8 cellular contexts compared by ENCODE assay signal in the genomic region with DNA sequence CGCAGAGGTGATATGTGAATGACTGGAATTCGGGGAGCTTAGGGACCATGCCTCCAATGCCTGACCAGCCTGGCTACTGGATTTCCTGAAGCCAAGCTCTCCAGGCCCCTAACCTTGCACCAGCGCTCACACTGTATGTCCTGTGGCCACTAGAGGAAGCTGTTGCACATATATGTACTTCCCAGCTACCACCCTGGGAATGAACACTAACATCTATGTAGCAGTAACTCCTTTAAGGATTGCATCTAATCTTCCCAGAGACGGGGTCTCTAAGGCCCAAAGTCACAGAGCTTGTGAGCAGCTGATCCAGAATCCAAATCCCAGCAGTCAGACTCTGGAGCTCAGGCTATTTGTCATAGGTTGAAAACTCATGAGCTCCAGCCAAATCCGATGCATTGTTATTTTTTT. TPM values are rescaled to one million over a fixed set of nuclear protein-coding genes. Genes with fewer than 3 reads are reported as not detected.
A peak's percentile ranks its signal among the peaks of the same experiment; 100 is the strongest.
DNase-seq lines count a peak whose midpoint lies in the region; ATAC-seq and TF ChIP-seq lines count a peak whose summit lies in the region.

No MANE protein-coding gene starts in this region.

- DNase-seq in DMS114 treated with DMSO at 0.1 percent for 48 hours (lab: John Stamatoyannopoulos, UW; ENCODE audit: unreplicated experiment), result peak; percentile 21
- DNase-seq in HT-29 (ENCODE audit: low spot score), result peak; percentile 77
- peak; percentile 68 for DNase-seq in dermis blood vessel endothelial cell
- peak; percentile 41 for DNase-seq in mucosa of gallbladder (ENCODE audit: low spot score)
- DNase-seq in activated naive CD4-positive, alpha-beta T cell treated with anti-CD3 and anti-CD28 coated beads, Interleukin-2, amount 50 U/mL, for 16 hours, result no peak

- ATAC-seq in HG02852 (IDR thresholded peaks at IDR 0.05; ENCODE audit: unreplicated experiment) (no peak), GM18519 (IDR thresholded peaks at IDR 0.05; ENCODE audit: low FRiP score, unreplicated experiment) (no peak)

- H3K4me1 ChIP-seq in OCI-LY1 (ENCODE audit: insufficient read depth, low read length, severe bottlenecking), result no peaks in the 10 kb centered on the region

- H3K36me3 ChIP-seq in OCI-LY1 (ENCODE audit: insufficient read depth, low read length), result no peaks in the 10 kb centered on the region

- no peaks in the 10 kb centered on the region for H3K9me3 ChIP-seq in OCI-LY1 (ENCODE audit: low read length)

- no peak overlapping the region for H3K9ac ChIP-seq in OCI-LY1 (ENCODE audit: low read length)

- no peak overlapping the region for H3K4me2 ChIP-seq in OCI-LY1 (ENCODE audit: low read length)

- no peaks in the 10 kb centered on the region; the same call in 1 of the 2 replicates for H3K27me3 ChIP-seq in OCI-LY1 (ENCODE audit: insufficient read depth, low read length)

- H3K79me2 ChIP-seq in OCI-LY1 (ENCODE audit: insufficient read depth, low read length), result no peaks in the 10 kb centered on the region

- H3F3A ChIP-seq in OCI-LY1 (ENCODE audit: insufficient read depth, low read length), result no peaks in the 10 kb centered on the region

- H3K27ac ChIP-seq in OCI-LY1 (ENCODE audit: low read depth, low read length, poor library complexity, severe bottlenecking), result no peak overlapping the region

- H2AFZ ChIP-seq in OCI-LY1 (ENCODE audit: low read length), result no peak overlapping the region

- H4K20me1 ChIP-seq in OCI-LY1 (ENCODE audit: insufficient read depth, low read length), result no peaks in the 10 kb centered on the region

- no peaks in the 10 kb centered on the region for H3K9me2 ChIP-seq in OCI-LY1 (ENCODE audit: low read depth, low read length)

- no peak overlapping the region for H3K4me3 ChIP-seq in OCI-LY1 (ENCODE audit: low read depth, low read length, poor library complexity, severe bottlenecking)

- peak; percentile 52 for TF ChIP-seq CTCF in OCI-LY1 (IDR thresholded peaks at IDR 0.05; ENCODE audit: low read length)

RNA-seq across cellular contexts. Expression of gene BPIFB1, which starts 20.4 kb away (rescaled TPM):
- not detected in 2 replicates for total RNA-seq in HT-29 (2014; rRNA removed; shearing (Covaris generic))
- total RNA-seq in dermis blood vessel endothelial cell (not detected in 2 replicates), mucosa of gallbladder (0.78 TPM)

RNA-seq across cellular contexts. Expression of gene BPIFA1, which starts 26.9 kb away (rescaled TPM):
- not detected in 2 replicates for total RNA-seq in HT-29 (2014; rRNA removed; shearing (Covaris generic))
- total RNA-seq in dermis blood vessel endothelial cell, result not detected in 2 replicates
- total RNA-seq in mucosa of gallbladder, result not detected

RNA-seq across cellular contexts. Expression of gene BPIFA3, which starts 45.5 kb away (rescaled TPM):
- total RNA-seq in HT-29 (2014; rRNA removed; shearing (Covaris generic)), result not detected in 2 replicates
- total RNA-seq in dermis blood vessel endothelial cell (not detected in 2 replicates), mucosa of gallbladder (not detected)
